1 cellular context compared by ENCODE assay signal in the genomic region with DNA sequence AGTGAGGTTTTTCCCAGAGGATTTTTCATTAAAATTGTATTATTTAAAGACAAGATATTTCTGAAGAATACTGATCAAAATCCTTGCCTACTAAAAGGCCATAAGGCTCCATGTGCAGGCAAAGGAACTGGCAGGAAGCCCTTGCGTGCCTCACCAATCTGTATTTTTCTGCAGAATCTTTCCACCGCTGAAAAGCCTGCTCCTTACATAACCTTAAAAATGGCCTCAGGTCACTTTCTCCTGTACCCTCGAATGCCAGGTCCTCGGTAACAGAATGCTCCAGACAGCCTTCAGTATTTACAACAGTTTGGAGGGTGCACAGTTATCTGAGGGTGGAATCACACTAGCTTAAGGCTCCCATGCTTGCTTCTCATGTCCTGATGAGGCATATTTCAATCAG.
TF ChIP-seq lines count a peak whose summit lies in the region.

No MANE protein-coding gene starts in this region.

TF ChIP-seq in GM23338, 12 proteins besides CTCF, POLR2A, EP300 and RAD21 (continued from another document):
- TF ChIP-seq ZNF462 (CRISPR knock-in tag; IDR thresholded peaks at IDR 0.05) (no peak), EZH2 (IDR thresholded peaks at IDR 0.05; ENCODE audit: low read depth, unreplicated experiment) (no peak), POLR2AphosphoS5 (IDR thresholded peaks at IDR 0.05; ENCODE audit: low read depth) (no peak), STAT1 (IDR thresholded peaks at IDR 0.05; ENCODE audit: unreplicated experiment) (no peak), JUNB (IDR thresholded peaks at IDR 0.05; ENCODE audit: unreplicated experiment) (no peak), ZNF331 (CRISPR knock-in tag; IDR thresholded peaks at IDR 0.05; ENCODE audit: low read depth) (no peak)
